21 cellular contexts compared by ENCODE assay signal in the genomic region with DNA sequence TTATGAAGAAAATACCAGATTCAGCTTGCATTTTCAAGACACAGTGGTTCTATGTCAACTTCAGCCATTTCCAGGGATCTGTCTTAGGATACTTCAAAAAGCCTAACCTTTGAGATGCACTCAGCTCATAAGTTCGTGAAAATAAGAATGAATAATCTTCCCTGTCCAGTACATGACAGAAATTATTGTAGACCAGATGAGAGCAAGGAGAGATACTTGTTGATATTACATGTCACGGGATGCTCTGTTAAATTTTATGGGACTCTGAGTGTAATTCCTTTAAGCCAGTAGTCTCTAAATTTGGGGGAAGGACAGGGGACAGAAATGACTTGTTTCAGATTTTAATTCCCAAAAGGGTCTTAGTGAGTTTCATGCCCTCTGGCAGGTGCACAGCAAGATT. TPM values are rescaled to one million over a fixed set of nuclear protein-coding genes. Genes with fewer than 3 reads are reported as not detected.
DNase-seq lines count a peak whose midpoint lies in the region; ATAC-seq, FAIRE-seq and TF ChIP-seq lines count a peak whose summit lies in the region.
"Had no signal": no experiment of that assay in that cellular context is flagged by ENCODE, and none has a peak within 500 bp of the region (broad histone marks: within the 10 kb centered on the region; RNA-seq: fewer than 3 reads in every experiment).

No MANE protein-coding gene starts in this region.

- in situ Hi-C loops in Panc1 (cut with HindIII; ENCODE audit: low pct_unique_long_range_greater_than_20kb, low sequenced_read_pairs) = no loop called here
- in situ Hi-C loops in GM12878 (cut with MboI) = no loop called here

- TF ChIP-seq CTCF in A549 (IDR thresholded peaks at IDR 0.05) (no peak), Panc1 (IDR thresholded peaks at IDR 0.05) (no peak), VCaP (conservative IDR thresholded peaks at IDR 0.05) (no peak), GM12878 (IDR thresholded peaks at IDR 0.05 in 2 of 3, conservative IDR thresholded peaks at IDR 0.05 in 1 of 3; ENCODE audit: control insufficient read depth in 2 of 3, extremely low read depth in 1 of 3, insufficient read depth in 1 of 3, low read depth in 3 of 3, low read length in 3 of 3) (no peak), testis (IDR thresholded peaks at IDR 0.05) (no peak)

- SMC1A ChIA-PET in GM12878 (lab: Charles Lee; ENCODE audit: uncharacterized antibody, unreplicated experiment) = interaction anchor here (1.3 kb wide), 1 partner anchor 11 kb away, joined by 5 read pairs; no protein-coding TSS in a partner anchor

- peak; percentile 13 for FAIRE-seq in A549 (lab: Jason Lieb, UNC)
- no peak for FAIRE-seq in GM12878 (lab: Jason Lieb, UNC)
- FAIRE-seq: D721Med, G401.6, GM18507 had no signal

- H3K9me3 ChIP-seq in A549 (no peaks in the 10 kb centered on the region), Panc1 (ENCODE audit: control insufficient read depth, insufficient read depth, low read depth, low read length) (no peaks in the 10 kb centered on the region), GM12878 (replicated peaks; ENCODE audit: control insufficient read depth, insufficient read depth, low read length) (no peaks in the 10 kb centered on the region), testis (no peaks in the 10 kb centered on the region)
- H3K9me3 ChIP-seq: Caco-2 had no signal

- ATAC-seq in A549 (no peak), Panc1 (no peak), GM12878 (no peak), HG03175 (IDR thresholded peaks at IDR 0.05; ENCODE audit: unreplicated experiment) (no peak)
- ATAC-seq: CD8-positive, alpha-beta T cell had no signal

- H3K4me3 ChIP-seq in A549 = no peak overlapping the region
- no peak overlapping the region for H3K4me3 ChIP-seq in Panc1 (ENCODE audit: low read depth in 2 of 2, low read length in 2 of 2)
- no peak overlapping the region for H3K4me3 ChIP-seq in GM12878
- no peak overlapping the region for H3K4me3 ChIP-seq in testis
- H3K4me3 ChIP-seq: BLaER1 treated with 17β-estradiol and CSF1 and Interleukin-3, amounts not matched to agents 10 nM and 100 nM had no signal

- TF ChIP-seq RAD21 in A549 (conservative IDR thresholded peaks at IDR 0.05 in 1 of 2, IDR thresholded peaks at IDR 0.05 in 1 of 2) (no peak), GM12878 (IDR thresholded peaks at IDR 0.05; ENCODE audit: insufficient read depth, low read depth, low read length) (no peak)

- intact Hi-C loops in Panc1 (cut with micrococcal nuclease; ENCODE audit: unreplicated experiment) = no loop called here
- intact Hi-C loops in GM12878 (cut with micrococcal nuclease; ENCODE audit: unreplicated experiment) = no loop called here
- intact Hi-C loops in testis (cut with DNase I; ENCODE audit: low total_unique reads) = no loop called here

- BruUV-seq in Panc1 (replicated peaks; lab: Mats Ljungman, UMichigan) = TSS peak; percentile 35
- TSS peak; percentile 22 for BruUV-seq in GM12878 (replicated peaks; lab: Mats Ljungman, UMichigan)

- H3K4me1 ChIP-seq in A549 (0 out of 3 replicates have a peak, but pooled peaks cover 3% of the 10 kb centered on the region), Panc1 (ENCODE audit: control insufficient read depth, insufficient read depth, low read length) (no peaks in the 10 kb centered on the region), GM12878 (ENCODE audit: control insufficient read depth, insufficient read depth, low read length) (no peaks in the 10 kb centered on the region), testis (no peaks in the 10 kb centered on the region)

- TF ChIP-seq POLR2A in A549 (IDR thresholded peaks at IDR 0.05; ENCODE audit: low read length) = no peak
- TF ChIP-seq POLR2A in GM12878 (IDR thresholded peaks at IDR 0.05; ENCODE audit: low read depth, low read length) = no peak
- no peak for TF ChIP-seq POLR2A in testis (IDR thresholded peaks at IDR 0.05)

- DNase-seq in A549 (ENCODE audit: low read depth in 1 of 2, low spot score in 1 of 2) (no peak), Panc1 (ENCODE audit: low read depth, low spot score) (no peak), GM12878 (ENCODE audit: low read depth, low spot score) (no peak), testis (no peak)
- DNase-seq in activated naive CD4-positive, alpha-beta T cell treated with anti-CD3 and anti-CD28 coated beads, Interleukin-2, amount 50 U/mL, for 16 hours = no peak
- DNase-seq: ACHN; AML-193; Caco-2; Calu3; CD4-positive, alpha-beta T cell; CD8-positive, alpha-beta T cell; DMS79 treated with DMSO at 0.1 percent for 48 hours; GF-D8 had no signal

- H3K27me3 ChIP-seq in Panc1 (ENCODE audit: control insufficient read depth, insufficient read depth, low read length) = no peaks in the 10 kb centered on the region
- H3K27me3 ChIP-seq in GM12878 (replicated peaks in 1 of 2; ENCODE audit: control insufficient read depth in 2 of 2, insufficient read depth in 2 of 2, low read length in 1 of 2) = no peaks in the 10 kb centered on the region
- H3K27me3 ChIP-seq in testis = no peaks in the 10 kb centered on the region
- H3K27me3 ChIP-seq: BLaER1 treated with 17β-estradiol and CSF1 and Interleukin-3, amounts not matched to agents 10 nM and 100 nM had no signal

- TF ChIP-seq EP300 in A549 (IDR thresholded peaks at IDR 0.05) (no peak), GM12878 (IDR thresholded peaks at IDR 0.05; ENCODE audit: borderline replicate concordance in 1 of 2, control insufficient read depth in 1 of 2, low read depth in 2 of 2, low read length in 2 of 2) (no peak)

- no peaks in the 10 kb centered on the region for H3K79me2 ChIP-seq in GM12878 (ENCODE audit: control insufficient read depth, insufficient read depth, low read length)

- H3K27ac ChIP-seq in A549 (no peak overlapping the region), Panc1 (ENCODE audit: low read length) (no peak overlapping the region), VCaP (peak overlapping the region; percentile 52), GM12878 (ENCODE audit: control insufficient read depth, insufficient read depth) (no peak overlapping the region), testis (no peak overlapping the region)
- H3K27ac ChIP-seq: 22Rv1; BLaER1 treated with 17β-estradiol and CSF1 and Interleukin-3, amounts not matched to agents 10 nM and 100 nM; C4-2B had no signal

- CTCF ChIA-PET in A549 (lab: Yijun Ruan, JAX) (no interaction called here), Panc1 (lab: Charles Lee) (no interaction called here), GM12878 (lab: Yijun Ruan, JAX) (interaction anchor here (1.0 kb wide), 1 partner anchor 98 kb away, joined by 3 read pairs; no protein-coding TSS in a partner anchor)

- H3K4me2 ChIP-seq in A549 (no peak overlapping the region), GM12878 (ENCODE audit: control insufficient read depth, insufficient read depth) (no peak overlapping the region)
- H3K4me2 ChIP-seq: BLaER1 treated with 17β-estradiol and CSF1 and Interleukin-3, amounts not matched to agents 10 nM and 100 nM had no signal

- H4K20me1 ChIP-seq in GM12878 (ENCODE audit: control insufficient read depth, insufficient read depth) = no peaks in the 10 kb centered on the region

- RAD21 ChIA-PET in GM12878 (lab: Charles Lee; ENCODE audit: unreplicated experiment) = no interaction called here

- POLR2A ChIA-PET in A549 (lab: Yijun Ruan, JAX) = no interaction called here
- POLR2A ChIA-PET in Panc1 (lab: Charles Lee) = no interaction called here
- POLR2A ChIA-PET in GM12878 (lab: Charles Lee) = no interaction called here

- WGBS in A549 (ENCODE audit: missing lambda C conversion rate) = 72% methylated on average over 2 of the region's 2 CpGs
- WGBS in GM12878 (ENCODE audit: insufficient coverage, insufficient replicate concordance, low lambda C conversion rate, missing lambda C conversion rate) = 54% methylated on average over 2 of the region's 2 CpGs
- 85 to 96% methylated on average over 2 of the region's 2 CpGs for WGBS in testis, 2 donors

- H3K9ac ChIP-seq in GM12878 (ENCODE audit: control insufficient read depth, insufficient read depth, low read length) = no peak overlapping the region
- H3K9ac ChIP-seq: BLaER1 treated with 17β-estradiol and CSF1 and Interleukin-3, amounts not matched to agents 10 nM and 100 nM had no signal

- H3K36me3 ChIP-seq in Panc1 (ENCODE audit: control insufficient read depth, insufficient read depth, low read length) = no peaks in the 10 kb centered on the region
- no peaks in the 10 kb centered on the region for H3K36me3 ChIP-seq in GM12878 (ENCODE audit: control insufficient read depth in 2 of 2, insufficient read depth in 2 of 2, low read length in 1 of 2)
- H3K36me3 ChIP-seq in testis (ENCODE audit: low read depth, missing control alignments) = no peaks in the 10 kb centered on the region

- H2AFZ ChIP-seq in GM12878 (ENCODE audit: control insufficient read depth, low read depth, low read length) = no peak overlapping the region

TF ChIP-seq in A549, 52 proteins besides CTCF, POLR2A, EP300 and RAD21:
- TF ChIP-seq CBX2 (IDR thresholded peaks at IDR 0.05; ENCODE audit: borderline replicate concordance, low read depth) = no peak

RNA-seq across cellular contexts. Expression of a gene that starts 8.8 kb away (rescaled TPM):
- 18.0 and 21.1 TPM in 2 replicates for polyA plus RNA-seq in A549 (2011; rRNA removed)
- 11.4 and 13.4 TPM in 2 replicates for polyA plus RNA-seq in A549 (2012; cell fraction: cytosol; rRNA removed)
- 14.9 and 18.8 TPM in 2 replicates for polyA plus RNA-seq in A549 (2012; cell fraction: nucleus; rRNA removed)
- 14.3 to 15.1 TPM (median 14.6 TPM) in 3 replicates for polyA plus RNA-seq in A549 (2017; fragmentation: RNase III; extraction: RNeasy Plus Mini Kit Qiagen cat#74134 plus additional on column Dnase treatment)
- 46.1 and 50.7 TPM in 2 replicates for polyA minus RNA-seq in A549 (2011; rRNA and poly(A)+ RNA removed)
- total RNA-seq in Panc1 (2021; ENCODE audit: unreplicated experiment) = 14.6 TPM
- polyA plus RNA-seq in Panc1 (2012; ENCODE audit: insufficient read length) = 12.2 TPM
- 37.3 and 44.8 TPM in 2 replicates for total RNA-seq in GM12878 (2013; cell fraction: nucleolus; rRNA removed)
- total RNA-seq in GM12878 (2014; rRNA removed) = 12.3 TPM in 2 replicates
- total RNA-seq in GM12878 (2014; rRNA removed; fragmentation: Illumina TruSeq; extraction: Trizol) = 8.5 and 8.9 TPM in 2 replicates
- 26.3 and 29.5 TPM in 2 replicates for total RNA-seq in GM12878 (2021)
- polyA plus RNA-seq in GM12878 (2011; ENCODE audit: low read depth) = 4.4 TPM
- 14.2 and 14.6 TPM in 2 replicates for polyA plus RNA-seq in GM12878 (2011; rRNA removed)
- polyA plus RNA-seq in GM12878 (2011; cell fraction: cytosol; rRNA removed) = 17.8 and 19.9 TPM in 2 replicates
- 13.5 and 16.8 TPM in 2 replicates for polyA plus RNA-seq in GM12878 (2011; cell fraction: nucleus; rRNA removed)
- 5.9 and 6.8 TPM in 2 replicates for polyA plus RNA-seq in GM12878 (2012)
- polyA plus RNA-seq in GM12878 (2014; fragmentation: Illumina TruSeq; extraction: Trizol) = 15.8 and 17.4 TPM in 2 replicates
- 1 to 10 TPM; 4.4 to 4.9 TPM for polyA plus RNA-seq in GM12878 (2014; fragmentation: Nextera tagmentation; extraction: Ambion mirVana)
- 10.9 and 14.0 TPM in 2 replicates for polyA plus RNA-seq in GM12878 (2014; rRNA removed)
- polyA plus RNA-seq in GM12878 (2016; fragmentation: Nextera tagmentation; extraction: Ambion mirVana) = 1 to 10 TPM; 5.6 to 7.1 TPM
- polyA minus RNA-seq in GM12878 (2011; rRNA and poly(A)+ RNA removed) = 28.8 and 37.0 TPM in 2 replicates
- polyA minus RNA-seq in GM12878 (2011; cell fraction: cytosol; rRNA and poly(A)+ RNA removed) = 13.0 and 13.1 TPM in 2 replicates
- 14.0 and 29.0 TPM in 2 replicates for polyA minus RNA-seq in GM12878 (2011; cell fraction: nucleus; rRNA and poly(A)+ RNA removed)
- 10 to 100 TPM; 48.1 to 69.2 TPM for total RNA-seq in testis
- 24.0 TPM for polyA plus RNA-seq in testis (ENCODE audit: insufficient read depth, low read depth, low replicate concordance)
